Comparison of ENCODE assay signal across 15 cellular contexts in the genomic region with DNA sequence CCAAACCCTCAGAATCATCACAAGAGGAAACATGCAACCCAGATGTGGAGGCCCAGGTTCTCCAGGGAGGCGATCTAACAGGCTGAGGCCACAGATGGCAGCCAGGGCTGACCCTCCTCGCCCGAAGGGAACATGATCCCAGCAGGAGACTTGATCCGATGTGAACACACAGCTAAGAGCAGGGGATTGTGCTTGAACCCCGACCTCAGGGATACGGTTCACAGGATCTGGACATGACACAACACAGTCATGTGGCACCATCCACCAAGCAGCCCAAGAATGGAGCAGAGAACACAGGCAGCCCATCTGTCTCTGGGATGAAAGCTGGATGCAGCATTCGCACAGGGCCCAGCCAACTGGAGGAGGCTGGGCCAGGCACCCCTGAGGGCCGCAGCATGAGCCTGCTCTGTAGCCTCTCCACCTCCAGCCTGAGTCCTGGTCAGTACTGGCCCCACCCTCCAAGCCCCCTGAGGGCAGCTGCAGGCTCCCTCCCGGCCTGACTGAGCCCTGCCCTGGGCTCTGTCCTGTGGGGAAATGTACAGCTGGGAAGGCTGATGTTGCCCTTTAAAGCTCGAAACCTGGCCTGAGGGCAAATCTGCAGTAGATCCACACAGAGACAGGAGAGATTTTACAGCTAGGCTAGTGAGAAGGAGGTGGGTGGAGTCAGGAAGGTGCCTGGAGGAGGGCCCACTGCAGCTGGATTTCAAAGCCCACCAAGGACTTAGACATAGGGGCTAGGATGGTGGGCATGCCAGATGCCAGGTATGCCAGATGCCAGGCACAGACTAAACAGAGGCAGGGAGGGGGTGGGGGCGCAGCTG. TPM values are rescaled to one million over a fixed set of nuclear protein-coding genes. Genes with fewer than 3 reads are reported as not detected.
"Had no signal": no experiment of that assay in that cellular context is flagged by ENCODE, and none has a peak within 500 bp of the region (broad histone marks: within the 10 kb centered on the region; RNA-seq: fewer than 3 reads in every experiment).

No MANE protein-coding gene starts in this region.

- H3K27ac ChIP-seq: ovary, spleen had no signal

- H3K9me3 ChIP-seq: ovary, spleen had no signal

- H3K4me1 ChIP-seq: spleen had no signal

- H3K4me3 ChIP-seq: ovary, spleen had no signal

- H3K27me3 ChIP-seq: ovary had no signal

- DNase-seq: activated CD4-positive, alpha-beta T cell treated with anti-CD3 and anti-CD28 coated beads, Interleukin-2, amount 50 U/mL, for 4 hours; activated CD8-positive, alpha-beta memory T cell treated with anti-CD3 and anti-CD28 coated beads, Interleukin-2, amount 10 ng/mL, durations not matched to agents 7 days and 5 days; activated effector memory CD4-positive, alpha-beta T cell treated with Interleukin-2 at 50 U/mL for 16 hours; activated T-cell treated with anti-CD3 and anti-CD28 coated beads, Interleukin-2, amount 50 U/mL, for 24 hours; left colon; mammary epithelial cell; ovary; spleen; stimulated activated CD4-positive, alpha-beta T cell treated with anti-CD3 and anti-CD28 coated beads, Interleukin-1b, Interleukin-23, amount 100 ng/mL, for 48 hours; T-helper 2 cell had no signal

- H3K36me3 ChIP-seq: ovary, spleen had no signal

- ATAC-seq: activated CD8-positive, alpha-beta memory T cell treated with anti-CD3 and anti-CD28 coated beads, Interleukin-2, amount 10 ng/mL, durations not matched to agents 7 days and 5 days; activated naive CD4-positive, alpha-beta T cell treated with anti-CD3 and anti-CD28 coated beads, Interleukin-2, amount 50 U/mL, for 72 hours; esophagus mucosa; left colon; stimulated activated memory B cell treated with anti-CD40 and anti-IgM and Interleukin-4, amounts not matched to agents 10 μg/mL and 1 μg/mL and 100 μg/mL, for 72 hours had no signal

RNA-seq across cellular contexts. Expression of gene AQP12A, which starts 39.0 kb away (rescaled TPM):
- total RNA-seq: activated CD8-positive, alpha-beta memory T cell treated with anti-CD3 and anti-CD28 coated beads, Interleukin-2, amount 10 ng/mL, durations not matched to agents 7 days and 5 days; activated naive CD4-positive, alpha-beta T cell treated with anti-CD3 and anti-CD28 coated beads, Interleukin-2, amount 50 U/mL, for 72 hours; cerebellum; esophagus mucosa; fibroblast of villous mesenchyme; mammary epithelial cell; ovary had no signal

RNA-seq across cellular contexts. Expression of gene AQP12B, which starts 48.0 kb away (rescaled TPM):
- total RNA-seq: activated CD8-positive, alpha-beta memory T cell treated with anti-CD3 and anti-CD28 coated beads, Interleukin-2, amount 10 ng/mL, durations not matched to agents 7 days and 5 days; activated naive CD4-positive, alpha-beta T cell treated with anti-CD3 and anti-CD28 coated beads, Interleukin-2, amount 50 U/mL, for 72 hours; cerebellum; esophagus mucosa; fibroblast of villous mesenchyme; mammary epithelial cell had no signal
